ENCODE assay signal across 6 cellular contexts in genomic region chr11:66327171-66328035, GRCh38. TPM values are rescaled to one million over a fixed set of nuclear protein-coding genes. Genes with fewer than 3 reads are reported as not detected.
DNase-seq lines count a peak whose midpoint lies in the region; ATAC-seq and TF ChIP-seq lines count a peak whose summit lies in the region.

No MANE protein-coding gene starts in this region.

- no peaks in the 10 kb centered on the region for H3K27me3 Mint-ChIP-seq in naive thymus-derived CD8-positive, alpha-beta T cell

- peak overlapping the region; percentile 85 to 95 (median 91) for H3K27ac Mint-ChIP-seq in naive thymus-derived CD8-positive, alpha-beta T cell

- TF ChIP-seq CTCF in upper lobe of right lung (IDR thresholded peaks at IDR 0.05) (no peak), ovary (IDR thresholded peaks at IDR 0.05) (no peak)

- POLR2A ChIA-PET in naive thymus-derived CD8-positive, alpha-beta T cell (lab: Charles Lee) = interaction anchor here (0.7 to 4.0 kb wide), 4 partner anchors 12 to 45 kb away, joined by 3 to 126 read pairs (median 4); partner anchors contain the start of genes CD248 and SLC29A2

- no peak for ATAC-seq in naive thymus-derived CD8-positive, alpha-beta T cell
- no peak for ATAC-seq in left colon
- ATAC-seq in upper lobe of right lung = no peak

- no peak overlapping the region for H3K27ac ChIP-seq in upper lobe of right lung
- peak overlapping the region in 1 of 2 donors; percentile 22 for H3K27ac ChIP-seq in ovary

- no peaks in the 10 kb centered on the region for H3K9me3 Mint-ChIP-seq in naive thymus-derived CD8-positive, alpha-beta T cell

- H3K4me1 ChIP-seq in upper lobe of right lung = peaks cover 21% of the 10 kb centered on the region
- H3K4me1 ChIP-seq in ovary (ENCODE audit: insufficient read depth) = peaks cover 14% of the 10 kb centered on the region

- H3K36me3 ChIP-seq in upper lobe of right lung (peaks cover 4% of the 10 kb centered on the region), ovary (no peaks in the 10 kb centered on the region)

- H3K27me3 ChIP-seq in upper lobe of right lung = no peaks in the 10 kb centered on the region
- no peaks in the 10 kb centered on the region for H3K27me3 ChIP-seq in ovary

- peak; percentile 78 for DNase-seq in GM03348 (ENCODE audit: low spot score)
- DNase-seq in amniotic epithelial cell (ENCODE audit: low read depth) = peak; percentile 53
- DNase-seq in naive thymus-derived CD8-positive, alpha-beta T cell = no peak
- DNase-seq in left colon = no peak
- no peak for DNase-seq in upper lobe of right lung
- no peak for DNase-seq in ovary

- H3K4me1 Mint-ChIP-seq in naive thymus-derived CD8-positive, alpha-beta T cell = peaks cover 33 to 59% (median 53%) of the 10 kb centered on the region in 4 donors

- H3K36me3 Mint-ChIP-seq in naive thymus-derived CD8-positive, alpha-beta T cell = no peaks in the 10 kb centered on the region

- no peak for TF ChIP-seq EP300 in ovary (IDR thresholded peaks at IDR 0.05)

- no peak for TF ChIP-seq POLR2A in ovary (IDR thresholded peaks at IDR 0.05)

- no peak overlapping the region for H3K4me3 ChIP-seq in upper lobe of right lung
- H3K4me3 ChIP-seq in ovary = no peak overlapping the region

- intact Hi-C loops in left colon (cut with DNase I, micrococcal nuclease) (no loop called here), upper lobe of right lung (cut with DNase I) (no loop called here), ovary (cut with DNase I) (loop anchor here in 3 of 4 donors (1.0 kb wide), 2 partner anchors 15 to 16 kb away; no protein-coding TSS in a partner anchor)

- 69 to 75% (median 75%) methylated on average over 11 of the region's 11 CpGs for WGBS in ovary, 3 donors

- peak overlapping the region in 9 of 10 donors; percentile 20 to 88 (median 61) for H3K4me3 Mint-ChIP-seq in naive thymus-derived CD8-positive, alpha-beta T cell

- H3K9me3 ChIP-seq in upper lobe of right lung (no peaks in the 10 kb centered on the region), ovary (no peaks in the 10 kb centered on the region)

RNA-seq across cellular contexts. Expression of gene RIN1, which starts 8.8 kb away (rescaled TPM):
- total RNA-seq in naive thymus-derived CD8-positive, alpha-beta T cell = 1 to 10 TPM; 7.6 to 8.0 TPM
- polyA plus RNA-seq in naive thymus-derived CD8-positive, alpha-beta T cell = 1 to 10 TPM; 2.7 to 6.5 (median 3.7) TPM
- 10 to 100 TPM; 10.3 to 10.6 TPM for total RNA-seq in left colon
- 7.4 TPM for total RNA-seq in upper lobe of right lung
- 1 to 10 TPM; 1.8 to 9.5 (median 6.3) TPM for total RNA-seq in ovary
- polyA plus RNA-seq in ovary = 1 to 10 TPM in 1 of 2 donors, under 1 TPM in 1; 0.52 to 3.5 TPM

RNA-seq across cellular contexts. Expression of gene CD248, which starts 10.6 kb away (rescaled TPM):
- 10 to 100 TPM; 37.0 to 41.3 TPM for total RNA-seq in naive thymus-derived CD8-positive, alpha-beta T cell
- polyA plus RNA-seq in naive thymus-derived CD8-positive, alpha-beta T cell = 100 to 1,000 TPM in 2 of 3 donors, 10 to 100 TPM in 1; 43.8 to 128 (median 114) TPM
- total RNA-seq in left colon (10 to 100 TPM in 1 of 2 donors, 1 to 10 TPM in 1; 4.5 to 13.7 TPM), upper lobe of right lung (10.0 TPM), ovary (10 to 100 TPM in 6 of 7 donors, 1 to 10 TPM in 1; 4.9 to 47.9 (median 19.9) TPM)
- polyA plus RNA-seq in ovary = 10 to 100 TPM in 1 of 2 donors, 1 to 10 TPM in 1; 6.3 to 17.2 TPM

RNA-seq across cellular contexts. Expression of gene BRMS1, which starts 17.5 kb away (rescaled TPM):
- 10 to 100 TPM; 47.6 to 48.8 TPM for total RNA-seq in naive thymus-derived CD8-positive, alpha-beta T cell
- 10 to 100 TPM; 61.7 to 65.8 (median 63.6) TPM for polyA plus RNA-seq in naive thymus-derived CD8-positive, alpha-beta T cell
- total RNA-seq in left colon = 10 to 100 TPM; 42.5 to 46.3 TPM
- 32.1 TPM for total RNA-seq in upper lobe of right lung
- total RNA-seq in ovary = 10 to 100 TPM; 19.9 to 32.2 (median 23.4) TPM
- polyA plus RNA-seq in ovary = 10 to 100 TPM; 17.5 to 31.0 TPM

RNA-seq across cellular contexts. Expression of gene B4GAT1, which starts 20.0 kb away (rescaled TPM):
- 1 to 10 TPM; 7.2 to 7.5 TPM for total RNA-seq in naive thymus-derived CD8-positive, alpha-beta T cell
- 10 to 100 TPM in 1 of 3 donors, 1 to 10 TPM in 2; 7.1 to 12.1 (median 8.5) TPM for polyA plus RNA-seq in naive thymus-derived CD8-positive, alpha-beta T cell
- total RNA-seq in left colon (10 to 100 TPM; 13.1 to 17.1 TPM), upper lobe of right lung (27.4 TPM), ovary (10 to 100 TPM; 30.7 to 44.9 (median 37.8) TPM)
- polyA plus RNA-seq in ovary = 10 to 100 TPM; 53.2 to 54.2 TPM

RNA-seq across cellular contexts. Expression of gene TMEM151A, which starts 35.7 kb away (rescaled TPM):
- total RNA-seq in naive thymus-derived CD8-positive, alpha-beta T cell = under 1 TPM in 1 of 2 experiments, not detected in 1; 0.13 TPM
- polyA plus RNA-seq in naive thymus-derived CD8-positive, alpha-beta T cell = not detected
- total RNA-seq in left colon (under 1 TPM; 0.14 to 0.18 TPM), upper lobe of right lung (0.41 TPM), ovary (10 to 100 TPM in 1 of 7 donors, under 1 TPM in 3, not detected in 3; 0.20 to 10.8 (median 0.60) TPM)
- polyA plus RNA-seq in ovary = under 1 TPM in 1 of 2 donors, not detected in 1; 0.15 TPM

Comparison
In these comparisons a context has a peak if more than half of its experiments do, and no peak if none do; other contexts are left out.
1. DNase-seq: peak in GM03348 (single experiment) and amniotic epithelial cell (single experiment); none in naive thymus-derived CD8-positive, alpha-beta T cell (0 of 10), left colon (0 of 2), upper lobe of right lung (single experiment) and ovary (0 of 5).
2. intact Hi-C loops: an anchor here in ovary (1.0 kb wide); none called in left colon and upper lobe of right lung.